33 cellular contexts compared by ENCODE assay signal in the genomic region with DNA sequence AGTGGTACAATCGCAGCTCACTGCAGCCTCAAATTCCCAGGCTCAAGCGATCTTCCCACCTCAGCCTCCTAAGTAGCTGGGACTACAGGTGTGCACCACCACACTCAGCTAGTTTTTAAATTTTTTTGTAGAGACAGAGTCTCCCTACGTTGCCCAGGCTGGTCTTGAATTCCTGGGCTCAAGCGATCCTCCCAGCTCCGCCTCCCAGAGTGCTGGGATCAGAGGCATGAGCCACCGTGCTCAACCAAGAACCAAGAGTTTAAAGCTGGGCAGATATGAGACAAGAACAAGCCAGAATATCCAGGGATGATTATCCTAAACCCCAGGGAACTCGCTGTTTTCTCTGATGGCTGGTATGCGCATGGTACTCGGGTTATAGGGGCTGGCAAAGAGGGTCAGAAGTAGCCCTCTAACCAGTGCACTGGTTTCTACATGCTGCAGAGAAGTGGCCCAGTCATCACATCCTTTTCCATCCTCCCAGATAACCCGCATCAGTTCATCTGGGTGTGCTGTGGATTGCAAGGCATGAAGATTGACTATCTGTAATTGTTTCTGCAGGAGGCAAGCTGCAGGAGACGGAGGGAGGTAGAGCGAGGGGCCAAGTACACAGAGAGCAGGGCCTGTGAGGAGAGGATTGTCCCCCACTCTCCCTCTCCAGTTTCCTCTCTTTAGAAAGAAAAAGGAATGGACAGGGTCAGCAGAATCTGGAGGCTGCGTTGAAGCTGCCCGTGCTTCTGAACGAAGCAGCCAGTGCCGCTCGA. TPM values are rescaled to one million over a fixed set of nuclear protein-coding genes. Genes with fewer than 3 reads are reported as not detected.
A peak's percentile ranks its signal among the peaks of the same experiment; 100 is the strongest.
DNase-seq lines count a peak whose midpoint lies in the region; ATAC-seq, FAIRE-seq and TF ChIP-seq lines count a peak whose summit lies in the region.
"Had no signal": no experiment of that assay in that cellular context is flagged by ENCODE, and none has a peak within 500 bp of the region (broad histone marks: within the 10 kb centered on the region; RNA-seq: fewer than 3 reads in every experiment).

No MANE protein-coding gene starts in this region.

- intact Hi-C loops in testis (cut with DNase I; ENCODE audit: low total_unique reads): loop anchor here (5.0 kb wide), 1 partner anchor 58 kb away; no protein-coding TSS in a partner anchor

- TF ChIP-seq CTCF in astrocyte (IDR thresholded peaks at IDR 0.05; ENCODE audit: insufficient read depth, low read depth, low read length): no peak
- no peak for TF ChIP-seq CTCF in testis (IDR thresholded peaks at IDR 0.05)

- no peak for FAIRE-seq in astrocyte (lab: Jason Lieb, UNC)
- FAIRE-seq: bronchial epithelial cell, H54 had no signal

- peaks cover 5% of the 10 kb centered on the region for H3K27me3 ChIP-seq in astrocyte (ENCODE audit: insufficient read depth, low read length)
- H3K27me3 ChIP-seq in testis: no peaks in the 10 kb centered on the region
- H3K27me3 ChIP-seq: MG63, neutrophil, upper lobe of left lung had no signal

- no peak for DNase-seq in activated CD4-positive, alpha-beta T cell treated with anti-CD3 and anti-CD28 coated beads, Interleukin-2, amount 10 ng/mL, durations not matched to agents 7 days and 5 days
- DNase-seq in activated CD4-positive, alpha-beta T cell treated with anti-CD3 and anti-CD28 coated beads for 48 hours: no peak
- DNase-seq in astrocyte (ENCODE audit: low read depth) (no peak), testis (no peak)
- DNase-seq in naive thymus-derived CD8-positive, alpha-beta T cell: no peak
- no peak for DNase-seq in stimulated activated naive CD8-positive, alpha-beta T cell treated with anti-CD3 and anti-CD28 coated beads, Interleukin-15, Interleukin-2, amounts not matched to agents 100 U/mL and 50 U/mL, for 24 hours
- DNase-seq: activated B cell treated with CpG ODN at 0.5 μM for 24 hours; activated CD4-positive, alpha-beta T cell treated with anti-CD3 and anti-CD28 coated beads, Interleukin-2, amount 50 U/mL, for 4 hours; activated naive CD4-positive, alpha-beta T cell treated with Interleukin-2 at 50 U/mL for 16 hours; activated T-cell treated with anti-CD3 and anti-CD28 coated beads, Interleukin-2, amount 50 U/mL, for 72 hours; C1 segment of cervical spinal cord; DND-41; effector CD8-positive, alpha-beta T cell; GF-D8; hypothalamus; MG63; NCI-H1105 treated with DMSO at 0.1 percent for 48 hours; NCI-H187 treated with DMSO at 0.1 percent for 48 hours; NCI-H2171 treated with DMSO at 0.1 percent for 48 hours; NCI-H510A; RPMI8226; stimulated activated CD4-positive, alpha-beta T cell treated with anti-CD3 and anti-CD28 coated beads, Interleukin-2, amount 100 ng/mL, for 48 hours; T-helper 1 cell; upper lobe of left lung had no signal

- CTCF ChIA-PET in activated CD4-positive, alpha-beta T cell treated with anti-CD3 and anti-CD28 coated beads, Interleukin-2, amount 10 ng/mL, durations not matched to agents 7 days and 5 days (lab: Charles Lee): interaction anchor here (0.6 to 4.1 kb wide), 8 partner anchors 9 to 46 kb away, joined by 3 to 15 read pairs (median 4); no protein-coding TSS in a partner anchor

- no peak overlapping the region for H3K4me2 ChIP-seq in astrocyte (ENCODE audit: low read length)
- H3K4me2 ChIP-seq: KMS-11 had no signal

- POLR2A ChIA-PET in activated CD4-positive, alpha-beta T cell treated with anti-CD3 and anti-CD28 coated beads, Interleukin-2, amount 10 ng/mL, durations not matched to agents 7 days and 5 days (lab: Charles Lee): no interaction called here
- POLR2A ChIA-PET in naive thymus-derived CD8-positive, alpha-beta T cell (lab: Charles Lee): interaction anchor here (1.4 to 8.7 kb wide), 3 partner anchors 11 to 34 kb away, joined by 3 to 92 read pairs (median 34); a partner anchor contains a TSS

- no peaks in the 10 kb centered on the region for H3K9me3 ChIP-seq in astrocyte (ENCODE audit: insufficient read depth, low read depth, low read length)
- no peaks in the 10 kb centered on the region for H3K9me3 ChIP-seq in testis
- H3K9me3 ChIP-seq: MG63, neutrophil, upper lobe of left lung had no signal

- peak overlapping the region; percentile 47 for H3K27ac Mint-ChIP-seq in activated CD4-positive, alpha-beta T cell treated with anti-CD3 and anti-CD28 coated beads, Interleukin-2, amount 10 ng/mL, durations not matched to agents 7 days and 5 days
- peak overlapping the region; percentile 51 for H3K27ac Mint-ChIP-seq in astrocyte (ENCODE audit: unreplicated experiment)
- H3K27ac Mint-ChIP-seq in naive thymus-derived CD8-positive, alpha-beta T cell: peak overlapping the region in 7 of 10 donors; percentile 7 to 91 (median 66)
- H3K27ac Mint-ChIP-seq: activated B cell treated with CpG ODN at 0.5 μM for 24 hours; activated T-cell treated with anti-CD3 and anti-CD28 coated beads, Interleukin-2, amount 50 U/mL, for 72 hours had no signal

- H3K36me3 ChIP-seq in astrocyte (ENCODE audit: insufficient read depth, low read length) (no peaks in the 10 kb centered on the region), testis (ENCODE audit: low read depth, missing control alignments) (no peaks in the 10 kb centered on the region)
- H3K36me3 ChIP-seq: MG63, neutrophil, upper lobe of left lung had no signal

- ATAC-seq in naive thymus-derived CD8-positive, alpha-beta T cell: no peak
- no peak for ATAC-seq in HG03025 (IDR thresholded peaks at IDR 0.05; ENCODE audit: low FRiP score, unreplicated experiment)
- no peak for ATAC-seq in GM21515 (IDR thresholded peaks at IDR 0.05; ENCODE audit: unreplicated experiment)
- no peak for ATAC-seq in stimulated activated naive CD8-positive, alpha-beta T cell treated with anti-CD3 and anti-CD28 coated beads, Interleukin-15, Interleukin-2, amounts not matched to agents 100 U/mL and 50 U/mL, for 24 hours
- ATAC-seq: activated T-cell treated with anti-CD3 and anti-CD28 coated beads, Interleukin-2, amount 50 U/mL, for 72 hours had no signal

- no peak overlapping the region for H3K9ac ChIP-seq in astrocyte (ENCODE audit: low read length)
- H3K9ac ChIP-seq: KMS-11 had no signal

- H3K27ac ChIP-seq in astrocyte (ENCODE audit: low read depth, low read length): no peak overlapping the region
- H3K27ac ChIP-seq in testis: peak overlapping the region; percentile 12 to 27
- H3K27ac ChIP-seq: 22Rv1, coronary artery, epithelial cell of prostate, KMS-11, neutrophil, upper lobe of left lung had no signal

- H3K4me1 ChIP-seq in astrocyte (ENCODE audit: insufficient read depth, low read length) (peaks cover 14% of the 10 kb centered on the region), testis (peaks cover 11% of the 10 kb centered on the region)

- TF ChIP-seq POLR2A in testis (IDR thresholded peaks at IDR 0.05): no peak

- 69 to 73% methylated on average over 17 of the region's 17 CpGs for WGBS in testis, 2 donors

- no peaks in the 10 kb centered on the region for H4K20me1 ChIP-seq in astrocyte (ENCODE audit: insufficient read depth, low read length)

- peaks cover 39% of the 10 kb centered on the region for H3K4me1 Mint-ChIP-seq in activated CD4-positive, alpha-beta T cell treated with anti-CD3 and anti-CD28 coated beads, Interleukin-2, amount 10 ng/mL, durations not matched to agents 7 days and 5 days
- peaks cover 17% of the 10 kb centered on the region for H3K4me1 Mint-ChIP-seq in astrocyte (ENCODE audit: low read depth, unreplicated experiment)
- H3K4me1 Mint-ChIP-seq in naive thymus-derived CD8-positive, alpha-beta T cell: peaks cover 27 to 51% (median 41%) of the 10 kb centered on the region in 4 donors

- peaks cover 3% of the 10 kb centered on the region for H3K9me3 Mint-ChIP-seq in activated CD4-positive, alpha-beta T cell treated with anti-CD3 and anti-CD28 coated beads, Interleukin-2, amount 10 ng/mL, durations not matched to agents 7 days and 5 days
- no peaks in the 10 kb centered on the region for H3K9me3 Mint-ChIP-seq in astrocyte (ENCODE audit: unreplicated experiment)
- peaks cover 0 to 3% (median 0%) of the 10 kb centered on the region in 9 donors for H3K9me3 Mint-ChIP-seq in naive thymus-derived CD8-positive, alpha-beta T cell
- H3K9me3 Mint-ChIP-seq: activated B cell treated with CpG ODN at 0.5 μM for 24 hours; activated T-cell treated with anti-CD3 and anti-CD28 coated beads, Interleukin-2, amount 50 U/mL, for 72 hours had no signal

- H3K79me2 ChIP-seq in astrocyte (ENCODE audit: insufficient read depth, low read length): no peaks in the 10 kb centered on the region

- H2AFZ ChIP-seq in astrocyte (ENCODE audit: low read depth, low read length): peak overlapping the region; percentile 18

- H3K27me3 Mint-ChIP-seq in activated CD4-positive, alpha-beta T cell treated with anti-CD3 and anti-CD28 coated beads, Interleukin-2, amount 10 ng/mL, durations not matched to agents 7 days and 5 days: no peaks in the 10 kb centered on the region
- no peaks in the 10 kb centered on the region for H3K27me3 Mint-ChIP-seq in astrocyte (ENCODE audit: low read depth, unreplicated experiment)
- H3K27me3 Mint-ChIP-seq in naive thymus-derived CD8-positive, alpha-beta T cell: no peaks in the 10 kb centered on the region
- H3K27me3 Mint-ChIP-seq: activated B cell treated with CpG ODN at 0.5 μM for 24 hours had no signal

- H3K4me3 Mint-ChIP-seq in activated CD4-positive, alpha-beta T cell treated with anti-CD3 and anti-CD28 coated beads, Interleukin-2, amount 10 ng/mL, durations not matched to agents 7 days and 5 days: no peak overlapping the region
- no peak overlapping the region for H3K4me3 Mint-ChIP-seq in astrocyte (ENCODE audit: unreplicated experiment)
- H3K4me3 Mint-ChIP-seq in naive thymus-derived CD8-positive, alpha-beta T cell: peak overlapping the region in 1 of 10 donors; percentile 3
- H3K4me3 Mint-ChIP-seq: activated B cell treated with CpG ODN at 0.5 μM for 24 hours; activated T-cell treated with anti-CD3 and anti-CD28 coated beads, Interleukin-2, amount 50 U/mL, for 72 hours had no signal

- H3K36me3 Mint-ChIP-seq in activated CD4-positive, alpha-beta T cell treated with anti-CD3 and anti-CD28 coated beads, Interleukin-2, amount 10 ng/mL, durations not matched to agents 7 days and 5 days (ENCODE audit: low read depth): peaks cover 2% of the 10 kb centered on the region
- no peaks in the 10 kb centered on the region for H3K36me3 Mint-ChIP-seq in astrocyte (ENCODE audit: low read depth, unreplicated experiment)
- no peaks in the 10 kb centered on the region for H3K36me3 Mint-ChIP-seq in naive thymus-derived CD8-positive, alpha-beta T cell

- H3K4me3 ChIP-seq in astrocyte (ENCODE audit: insufficient read depth, low read depth, low read length) (no peak overlapping the region), testis (no peak overlapping the region)
- H3K4me3 ChIP-seq: coronary artery, MG63, upper lobe of left lung had no signal

RNA-seq across cellular contexts. Expression of a gene that starts 33.6 kb away (rescaled TPM):
- total RNA-seq in activated CD4-positive, alpha-beta T cell treated with anti-CD3 and anti-CD28 coated beads, Interleukin-2, amount 10 ng/mL, durations not matched to agents 7 days and 5 days: 10 to 100 TPM; 81.8 to 99.0 TPM
- total RNA-seq in astrocyte (59.1 and 71.6 TPM in 2 replicates), testis (10 to 100 TPM; 18.4 to 26.1 TPM)
- total RNA-seq in naive thymus-derived CD8-positive, alpha-beta T cell: 100 to 1,000 TPM in 1 of 2 experiments, 10 to 100 TPM in 1; 86.8 to 107 TPM
- 100 to 1,000 TPM in 1 of 3 donors, 10 to 100 TPM in 2; 42.9 to 114 (median 65.1) TPM for polyA plus RNA-seq in naive thymus-derived CD8-positive, alpha-beta T cell
- 42.8 TPM for polyA plus RNA-seq in testis (ENCODE audit: insufficient read depth, low read depth, low replicate concordance)
